ENCODE assay signal across 8 cellular contexts in genomic region chr14:76151398-76152332, GRCh38. TPM values are rescaled to one million over a fixed set of nuclear protein-coding genes. Genes with fewer than 3 reads are reported as not detected.
DNase-seq lines count a peak whose midpoint lies in the region; ATAC-seq and TF ChIP-seq lines count a peak whose summit lies in the region.

TSS of gene GPATCH2L (plus strand) at chr14:76151922. CDS start at chr14:76154364, 2,442 bp downstream.

- peaks cover 6% of the 10 kb centered on the region for H3K27me3 Mint-ChIP-seq in activated naive CD8-positive, alpha-beta T cell treated with anti-CD3 and anti-CD28 coated beads, Interleukin-2, amount 10 ng/mL, durations not matched to agents 7 days and 5 days

- DNase-seq in GM12864 (ENCODE audit: low read depth): peak; percentile 67
- peak; percentile 91 for DNase-seq in NCI-H1105 (lab: John Stamatoyannopoulos, UW)
- peak; percentile 67 to 82 for DNase-seq in SW 1271 (lab: John Stamatoyannopoulos, UW)
- peak; percentile 98 for DNase-seq in activated naive CD8-positive, alpha-beta T cell treated with anti-CD3 and anti-CD28 coated beads, Interleukin-2, amount 10 ng/mL, durations not matched to agents 7 days and 5 days
- DNase-seq in Right ventricle myocardium superior: peak; percentile 96
- peak; percentile 93 to 97 for DNase-seq in tibial artery

- H3K27me3 ChIP-seq in parathyroid adenoma (ENCODE audit: control insufficient read depth, insufficient read depth, low read length): no peaks in the 10 kb centered on the region
- H3K27me3 ChIP-seq in tibial artery: no peaks in the 10 kb centered on the region

- H3K4me1 ChIP-seq in parathyroid adenoma: peaks cover 16% of the 10 kb centered on the region
- H3K4me1 ChIP-seq in tibial artery: peaks cover 0 to 45% (median 36%) of the 10 kb centered on the region in 4 donors

- no peaks in the 10 kb centered on the region for H3K36me3 ChIP-seq in parathyroid adenoma (ENCODE audit: control insufficient read depth, insufficient read depth, low read length)
- peaks cover 12 to 20% (median 12%) of the 10 kb centered on the region in 3 donors for H3K36me3 ChIP-seq in tibial artery

- H2AFZ ChIP-seq in parathyroid adenoma: peak within 1 kb of the TSS; percentile 96

- H3K9me3 Mint-ChIP-seq in activated naive CD8-positive, alpha-beta T cell treated with anti-CD3 and anti-CD28 coated beads, Interleukin-2, amount 10 ng/mL, durations not matched to agents 7 days and 5 days: peaks cover 2% of the 10 kb centered on the region

- intact Hi-C loops in Right ventricle myocardium superior (cut with DNase I): no loop called here
- intact Hi-C loops in tibial artery (cut with DNase I; ENCODE audit: low total_unique reads): no loop called here

- H3K36me3 Mint-ChIP-seq in activated naive CD8-positive, alpha-beta T cell treated with anti-CD3 and anti-CD28 coated beads, Interleukin-2, amount 10 ng/mL, durations not matched to agents 7 days and 5 days: peaks cover 20% of the 10 kb centered on the region

- peak within 1 kb of the TSS; percentile 88 for H3K9ac ChIP-seq in parathyroid adenoma

- POLR2A ChIA-PET in activated naive CD8-positive, alpha-beta T cell treated with anti-CD3 and anti-CD28 coated beads, Interleukin-2, amount 10 ng/mL, durations not matched to agents 7 days and 5 days (lab: Charles Lee): interaction anchor here (0.6 to 1.9 kb wide), 6 partner anchors 10 to 491 kb away, joined by 3 to 7 read pairs (median 3); partner anchors contain the start of genes ERG28 and TTLL5

- H3K79me2 ChIP-seq in parathyroid adenoma: peaks cover 30% of the 10 kb centered on the region

- TF ChIP-seq CTCF in GM12864 (IDR thresholded peaks at IDR 0.05; ENCODE audit: low read depth, low read length, missing control alignments) (no peak), parathyroid adenoma (IDR thresholded peaks at IDR 0.05) (no peak), tibial artery (IDR thresholded peaks at IDR 0.05) (no peak)

- H3K4me3 ChIP-seq in GM12864 (ENCODE audit: low read depth, low read length): peak within 1 kb of the TSS; percentile 79
- H3K4me3 ChIP-seq in parathyroid adenoma (ENCODE audit: low read depth, low read length): peak within 1 kb of the TSS; percentile 88
- H3K4me3 ChIP-seq in tibial artery: peak within 1 kb of the TSS; percentile 99

- peak within 1 kb of the TSS; percentile 93 for H3K4me3 Mint-ChIP-seq in activated naive CD8-positive, alpha-beta T cell treated with anti-CD3 and anti-CD28 coated beads, Interleukin-2, amount 10 ng/mL, durations not matched to agents 7 days and 5 days

- peaks cover 38% of the 10 kb centered on the region for H3K4me1 Mint-ChIP-seq in activated naive CD8-positive, alpha-beta T cell treated with anti-CD3 and anti-CD28 coated beads, Interleukin-2, amount 10 ng/mL, durations not matched to agents 7 days and 5 days

- ATAC-seq in HG02623 (IDR thresholded peaks at IDR 0.05; ENCODE audit: unreplicated experiment): peak; percentile 88
- ATAC-seq in activated naive CD8-positive, alpha-beta T cell treated with anti-CD3 and anti-CD28 coated beads, Interleukin-2, amount 10 ng/mL, durations not matched to agents 7 days and 5 days (ENCODE audit: low read depth): peak; percentile 80
- ATAC-seq in Right ventricle myocardium superior (ENCODE audit: poor library complexity): peak; percentile 100

- H3K9me3 ChIP-seq in parathyroid adenoma (ENCODE audit: control insufficient read depth, low read length): no peaks in the 10 kb centered on the region
- no peaks in the 10 kb centered on the region for H3K9me3 ChIP-seq in tibial artery

- H3K27ac Mint-ChIP-seq in activated naive CD8-positive, alpha-beta T cell treated with anti-CD3 and anti-CD28 coated beads, Interleukin-2, amount 10 ng/mL, durations not matched to agents 7 days and 5 days: peak within 1 kb of the TSS; percentile 97

- H3K27ac ChIP-seq in parathyroid adenoma (peak within 1 kb of the TSS; percentile 50), tibial artery (peak within 1 kb of the TSS; percentile 85 to 86)

- peak within 1 kb of the TSS; percentile 84 for H3K4me2 ChIP-seq in parathyroid adenoma (ENCODE audit: low read length)

RNA-seq across cellular contexts. Expression of gene GPATCH2L, which starts in this region (rescaled TPM):
- 10 to 100 TPM; 61.6 to 61.9 TPM for total RNA-seq in activated naive CD8-positive, alpha-beta T cell treated with anti-CD3 and anti-CD28 coated beads, Interleukin-2, amount 10 ng/mL, durations not matched to agents 7 days and 5 days
- 20.4 TPM for total RNA-seq in Right ventricle myocardium superior

Comparison
In these comparisons a context has a peak if more than half of its experiments do, and no peak if none do; other contexts are left out.
1. Peak in every context shown above with its lines: DNase-seq, ATAC-seq, H3K4me3 ChIP-seq and H3K27ac ChIP-seq.